Comparison of ENCODE assay signal across 27 cellular contexts in the genomic region with DNA sequence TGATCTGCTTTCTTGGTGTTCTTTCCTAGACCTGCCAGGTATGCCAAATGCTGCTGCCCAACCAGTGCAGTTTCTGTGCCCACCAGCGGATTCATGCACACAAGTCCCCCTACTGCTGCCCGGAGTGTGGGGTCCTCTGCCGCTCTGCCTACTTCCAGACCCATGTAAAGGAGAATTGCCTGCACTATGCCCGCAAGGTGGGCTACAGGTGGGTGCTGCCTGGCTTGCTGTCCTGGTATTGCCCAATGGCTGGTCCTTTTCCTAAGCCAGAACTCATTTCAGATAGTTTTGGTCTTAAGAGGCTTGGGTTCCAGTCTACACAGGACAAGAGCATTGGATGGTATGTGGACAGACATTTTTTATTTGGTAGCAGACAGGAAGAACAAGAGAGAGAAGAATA. TPM values are rescaled to one million over a fixed set of nuclear protein-coding genes. Genes with fewer than 3 reads are reported as not detected.
DNase-seq lines count a peak whose midpoint lies in the region; ATAC-seq and TF ChIP-seq lines count a peak whose summit lies in the region.
"Had no signal": no experiment of that assay in that cellular context is flagged by ENCODE, and none has a peak within 500 bp of the region (broad histone marks: within the 10 kb centered on the region; RNA-seq: fewer than 3 reads in every experiment).

No MANE protein-coding gene starts in this region.

- H3K4me1 Mint-ChIP-seq in immature natural killer cell, result peaks cover 31 to 51% of the 10 kb centered on the region in 2 donors
- peaks cover 19% of the 10 kb centered on the region for H3K4me1 Mint-ChIP-seq in stimulated activated effector memory CD8-positive, alpha-beta T cell treated with anti-CD3 and anti-CD28 coated beads, Interleukin-12 subunit alpha, Interleukin-12 subunit beta, amount 100 ng/mL, for 72 hours

- POLR2A ChIA-PET in HEK293 (lab: Yijun Ruan, JAX), result interaction anchor here (0.6 kb wide), 1 partner anchor 36 kb away, joined by 7 read pairs; no protein-coding TSS in a partner anchor

- no peaks in the 10 kb centered on the region for H3K9me3 ChIP-seq in HEK293 (ENCODE audit: control insufficient read depth, insufficient read depth, low read depth, low read length)
- H3K9me3 ChIP-seq: HAP-1, lower lobe of right lung, right atrium auricular region, tibial artery had no signal

- peaks cover 0 to 5% of the 10 kb centered on the region in 2 donors for H3K36me3 Mint-ChIP-seq in activated naive CD4-positive, alpha-beta T cell treated with anti-CD3 and anti-CD28 coated beads, Interleukin-2, amount 50 U/mL, for 72 hours
- peaks cover 6 to 19% (median 13%) of the 10 kb centered on the region in 3 donors for H3K36me3 Mint-ChIP-seq in immature natural killer cell
- H3K36me3 Mint-ChIP-seq in stimulated activated effector memory CD8-positive, alpha-beta T cell treated with anti-CD3 and anti-CD28 coated beads, Interleukin-12 subunit alpha, Interleukin-12 subunit beta, amount 100 ng/mL, for 72 hours, result peaks cover 88% of the 10 kb centered on the region

- TF ChIP-seq CTCF in HEK293 (tag by site-specific recombination; IDR thresholded peaks at IDR 0.05), result no peak

- CTCF ChIA-PET in HEK293 (lab: Yijun Ruan, JAX), result no interaction called here

- no peak overlapping the region for H3K4me3 ChIP-seq in HEK293 (ENCODE audit: low read depth, low read length)
- H3K4me3 ChIP-seq: HAP-1, lower lobe of right lung, right atrium auricular region, tibial artery had no signal

- no peaks in the 10 kb centered on the region for H3K9me3 Mint-ChIP-seq in activated naive CD4-positive, alpha-beta T cell treated with anti-CD3 and anti-CD28 coated beads, Interleukin-2, amount 50 U/mL, for 72 hours
- no peaks in the 10 kb centered on the region for H3K9me3 Mint-ChIP-seq in immature natural killer cell
- H3K9me3 Mint-ChIP-seq in stimulated activated effector memory CD8-positive, alpha-beta T cell treated with anti-CD3 and anti-CD28 coated beads, Interleukin-12 subunit alpha, Interleukin-12 subunit beta, amount 100 ng/mL, for 72 hours, result no peaks in the 10 kb centered on the region

- peak overlapping the region; percentile 48 to 72 for H3K27ac Mint-ChIP-seq in activated naive CD4-positive, alpha-beta T cell treated with anti-CD3 and anti-CD28 coated beads, Interleukin-2, amount 50 U/mL, for 72 hours
- H3K27ac Mint-ChIP-seq in immature natural killer cell, result peak overlapping the region; percentile 13 to 83 (median 47)
- peak overlapping the region; percentile 46 for H3K27ac Mint-ChIP-seq in stimulated activated effector memory CD8-positive, alpha-beta T cell treated with anti-CD3 and anti-CD28 coated beads, Interleukin-12 subunit alpha, Interleukin-12 subunit beta, amount 100 ng/mL, for 72 hours
- H3K27ac Mint-ChIP-seq: T-helper 17 cell had no signal

- no peak for ATAC-seq in activated naive CD4-positive, alpha-beta T cell treated with anti-CD3 and anti-CD28 coated beads, Interleukin-2, amount 50 U/mL, for 72 hours
- no peak for ATAC-seq in stimulated activated effector memory CD8-positive, alpha-beta T cell treated with anti-CD3 and anti-CD28 coated beads, Interleukin-12 subunit alpha, Interleukin-12 subunit beta, amount 100 ng/mL, for 72 hours
- ATAC-seq in HG02885 (IDR thresholded peaks at IDR 0.05; ENCODE audit: poor library complexity, unreplicated experiment), result no peak
- ATAC-seq in HG02970 (IDR thresholded peaks at IDR 0.05; ENCODE audit: low FRiP score, unreplicated experiment), result no peak
- ATAC-seq: activated CD8-positive, alpha-beta T cell treated with anti-CD3 and anti-CD28 coated beads, Interleukin-2, amount 10 ng/mL, durations not matched to agents 7 days and 5 days; HepG2; lower lobe of right lung; Right ventricle myocardium inferior; T-helper 17 cell had no signal

- H3K27ac ChIP-seq in HEK293 (ENCODE audit: extremely low read depth, low read depth, low read length), result no peak overlapping the region
- H3K27ac ChIP-seq: brain microvascular endothelial cell, lower lobe of right lung, right atrium auricular region, tibial artery had no signal

- H3K4me1 ChIP-seq in HEK293 (ENCODE audit: control insufficient read depth, insufficient read depth, low read length), result peaks cover 5% of the 10 kb centered on the region; the same call in 1 of the 2 replicates
- H3K4me1 ChIP-seq: HAP-1 had no signal

- no peak for DNase-seq in activated naive CD4-positive, alpha-beta T cell treated with anti-CD3 and anti-CD28 coated beads, Interleukin-2, amount 50 U/mL, for 72 hours (ENCODE audit: low spot score in 2 of 2)
- DNase-seq in activated naive CD4-positive, alpha-beta T cell treated with Interleukin-2 at 50 U/mL for 16 hours, result no peak
- no peak for DNase-seq in immature natural killer cell
- no peak for DNase-seq in stimulated activated effector memory CD8-positive, alpha-beta T cell treated with anti-CD3 and anti-CD28 coated beads, Interleukin-12 subunit alpha, Interleukin-12 subunit beta, amount 100 ng/mL, for 72 hours (ENCODE audit: low spot score in 2 of 2)
- no peak for DNase-seq in stimulated activated CD4-positive, alpha-beta T cell treated with anti-CD3 and anti-CD28 coated beads, Interleukin-4, amount 100 ng/mL, for 4 hours
- DNase-seq: ACHN; activated CD8-positive, alpha-beta T cell treated with anti-CD3 and anti-CD28 coated beads, Interleukin-2, amount 10 ng/mL, durations not matched to agents 7 days and 5 days; activated naive CD4-positive, alpha-beta T cell; amygdala; brain microvascular endothelial cell; COR-L47; hippocampal formation; lower lobe of right lung; NCI-H1417 treated with DMSO at 0.1 percent for 48 hours; NCI-H2029 treated with DMSO at 0.1 percent for 48 hours; NCI-H345; small intestine; T-helper 17 cell; tibial artery had no signal

- peaks cover 49 to 58% of the 10 kb centered on the region in 2 experiments for H3K36me3 ChIP-seq in HEK293 (ENCODE audit: control insufficient read depth in 2 of 2, insufficient read depth in 1 of 2, low read length in 2 of 2)

- H3K4me3 Mint-ChIP-seq in immature natural killer cell, result peak overlapping the region in 1 of 5 donors; percentile 11
- no peak overlapping the region for H3K4me3 Mint-ChIP-seq in stimulated activated effector memory CD8-positive, alpha-beta T cell treated with anti-CD3 and anti-CD28 coated beads, Interleukin-12 subunit alpha, Interleukin-12 subunit beta, amount 100 ng/mL, for 72 hours
- H3K4me3 Mint-ChIP-seq: activated CD8-positive, alpha-beta T cell treated with anti-CD3 and anti-CD28 coated beads, Interleukin-2, amount 10 ng/mL, durations not matched to agents 7 days and 5 days; B cell; T-helper 17 cell had no signal

- peaks cover 0 to 3% (median 0%) of the 10 kb centered on the region in 3 donors for H3K27me3 Mint-ChIP-seq in immature natural killer cell (ENCODE audit: low read depth in 3 of 3)
- H3K27me3 Mint-ChIP-seq: B cell, T-helper 17 cell had no signal

TF ChIP-seq in HEK293, 187 proteins besides CTCF, POLR2A, EP300 and RAD21:
- peak; percentile 56; the same call in 1 of the 2 replicates for TF ChIP-seq SCRT1 (tag by site-specific recombination; IDR thresholded peaks at IDR 0.05; ENCODE audit: borderline replicate concordance)
- TF ChIP-seq SCRT2 (tag by site-specific recombination; IDR thresholded peaks at IDR 0.05), result peak; percentile 85
- TF ChIP-seq, protein P1, sequence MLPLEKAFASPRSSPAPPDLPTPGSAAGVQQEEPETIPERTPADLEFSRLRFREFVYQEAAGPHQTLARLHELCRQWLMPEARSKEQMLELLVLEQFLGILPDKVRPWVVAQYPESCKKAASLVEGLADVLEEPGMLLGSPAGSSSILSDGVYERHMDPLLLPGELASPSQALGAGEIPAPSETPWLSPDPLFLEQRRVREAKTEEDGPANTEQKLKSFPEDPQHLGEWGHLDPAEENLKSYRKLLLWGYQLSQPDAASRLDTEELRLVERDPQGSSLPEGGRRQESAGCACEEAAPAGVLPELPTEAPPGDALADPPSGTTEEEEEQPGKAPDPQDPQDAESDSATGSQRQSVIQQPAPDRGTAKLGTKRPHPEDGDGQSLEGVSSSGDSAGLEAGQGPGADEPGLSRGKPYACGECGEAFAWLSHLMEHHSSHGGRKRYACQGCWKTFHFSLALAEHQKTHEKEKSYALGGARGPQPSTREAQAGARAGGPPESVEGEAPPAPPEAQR (tag by site-specific recombination; IDR thresholded peaks at IDR 0.05), result no peak

RNA-seq across cellular contexts. Expression of gene ALPK3, which starts 26.5 kb away (rescaled TPM):
- under 1 TPM; 0.07 to 0.54 TPM for total RNA-seq in activated naive CD4-positive, alpha-beta T cell treated with anti-CD3 and anti-CD28 coated beads, Interleukin-2, amount 50 U/mL, for 72 hours
- polyA plus RNA-seq in immature natural killer cell, result not detected

RNA-seq across cellular contexts. Expression of gene ZNF592, which starts 42.3 kb away (rescaled TPM):
- 10 to 100 TPM; 22.7 to 34.7 TPM for total RNA-seq in activated naive CD4-positive, alpha-beta T cell treated with anti-CD3 and anti-CD28 coated beads, Interleukin-2, amount 50 U/mL, for 72 hours
- polyA plus RNA-seq in immature natural killer cell, result 1 to 10 TPM; 2.1 to 10.0 (median 2.4) TPM
